Comparison of ENCODE assay signal across 13 cellular contexts in the genomic region with DNA sequence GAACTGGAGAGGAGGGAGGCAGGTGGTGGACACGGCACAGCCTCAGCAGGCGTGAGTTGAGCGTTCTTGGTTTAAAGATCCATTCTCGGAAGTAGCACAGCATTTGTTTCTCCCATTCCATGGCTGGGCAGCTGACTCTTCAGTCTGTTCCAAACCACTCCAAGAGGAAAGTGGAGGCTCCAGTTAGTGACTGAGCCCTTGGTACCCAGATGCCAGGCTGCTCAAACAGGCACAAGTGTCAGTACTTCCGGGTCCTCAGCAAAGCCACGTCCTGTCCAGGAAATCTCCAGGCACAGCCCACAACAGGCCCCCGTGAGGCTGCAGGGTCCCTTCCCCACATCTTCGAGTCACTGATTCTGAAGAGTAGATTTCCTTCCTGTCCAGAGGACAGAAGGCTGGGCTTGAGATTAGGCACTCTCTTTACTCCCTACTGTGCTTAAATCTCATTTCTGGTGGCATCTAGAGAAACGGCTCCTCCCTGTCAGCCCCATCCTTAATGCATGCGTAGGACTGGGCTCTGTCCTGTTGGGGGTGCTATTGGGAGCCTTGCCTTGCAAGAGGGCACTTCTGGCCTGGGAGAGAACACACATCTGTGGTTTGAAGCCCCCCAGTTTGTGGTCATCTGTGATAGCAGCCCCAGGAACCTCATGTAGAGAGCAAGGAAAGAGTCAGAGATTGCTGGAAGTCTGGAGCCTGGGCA. TPM values are rescaled to one million over a fixed set of nuclear protein-coding genes. Genes with fewer than 3 reads are reported as not detected.
A peak's percentile ranks its signal among the peaks of the same experiment; 100 is the strongest.
DNase-seq lines count a peak whose midpoint lies in the region; ATAC-seq and TF ChIP-seq lines count a peak whose summit lies in the region.
"Had no signal": no experiment of that assay in that cellular context is flagged by ENCODE, and none has a peak within 500 bp of the region (broad histone marks: within the 10 kb centered on the region; RNA-seq: fewer than 3 reads in every experiment).

No MANE protein-coding gene starts in this region.

- H3K4me1 Mint-ChIP-seq in activated CD8-positive, alpha-beta memory T cell treated with anti-CD3 and anti-CD28 coated beads, Interleukin-2, amount 10 ng/mL, durations not matched to agents 7 days and 5 days: peaks cover 12% of the 10 kb centered on the region
- peaks cover 6% of the 10 kb centered on the region for H3K4me1 Mint-ChIP-seq in stimulated activated effector memory CD8-positive, alpha-beta T cell treated with anti-CD3 and anti-CD28 coated beads, Interleukin-12 subunit alpha, Interleukin-12 subunit beta, amount 100 ng/mL, for 72 hours

- ATAC-seq in activated CD8-positive, alpha-beta memory T cell treated with anti-CD3 and anti-CD28 coated beads, Interleukin-2, amount 10 ng/mL, durations not matched to agents 7 days and 5 days: peak; percentile 36
- ATAC-seq in stimulated activated effector memory CD8-positive, alpha-beta T cell treated with anti-CD3 and anti-CD28 coated beads, Interleukin-12 subunit alpha, Interleukin-12 subunit beta, amount 100 ng/mL, for 72 hours: no peak
- ATAC-seq in HG03139 (IDR thresholded peaks at IDR 0.05; ENCODE audit: unreplicated experiment) (no peak), HG03439 (IDR thresholded peaks at IDR 0.05; ENCODE audit: unreplicated experiment) (no peak), GM21526 (IDR thresholded peaks at IDR 0.05; ENCODE audit: low FRiP score, unreplicated experiment) (no peak)

- CTCF ChIA-PET in activated CD8-positive, alpha-beta memory T cell treated with anti-CD3 and anti-CD28 coated beads, Interleukin-2, amount 10 ng/mL, durations not matched to agents 7 days and 5 days (lab: Charles Lee): no interaction called here

- TF ChIP-seq CTCF in choroid plexus epithelial cell (conservative IDR thresholded peaks at IDR 0.05; ENCODE audit: low read depth, low read length): peak; percentile 49

- H3K36me3 Mint-ChIP-seq in activated CD8-positive, alpha-beta memory T cell treated with anti-CD3 and anti-CD28 coated beads, Interleukin-2, amount 10 ng/mL, durations not matched to agents 7 days and 5 days: no peaks in the 10 kb centered on the region
- H3K36me3 Mint-ChIP-seq in stimulated activated effector memory CD8-positive, alpha-beta T cell treated with anti-CD3 and anti-CD28 coated beads, Interleukin-12 subunit alpha, Interleukin-12 subunit beta, amount 100 ng/mL, for 72 hours: peaks cover 13% of the 10 kb centered on the region

- no peak overlapping the region for H3K4me3 ChIP-seq in choroid plexus epithelial cell (ENCODE audit: low read depth, low read length)
- H3K4me3 ChIP-seq: MG63 had no signal

- H3K9me3 Mint-ChIP-seq in activated CD8-positive, alpha-beta memory T cell treated with anti-CD3 and anti-CD28 coated beads, Interleukin-2, amount 10 ng/mL, durations not matched to agents 7 days and 5 days (ENCODE audit: low read depth): no peaks in the 10 kb centered on the region
- no peaks in the 10 kb centered on the region for H3K9me3 Mint-ChIP-seq in stimulated activated effector memory CD8-positive, alpha-beta T cell treated with anti-CD3 and anti-CD28 coated beads, Interleukin-12 subunit alpha, Interleukin-12 subunit beta, amount 100 ng/mL, for 72 hours
- H3K9me3 Mint-ChIP-seq: activated naive CD4-positive, alpha-beta T cell treated with anti-CD3 and anti-CD28 coated beads for 36 hours; stimulated activated naive CD8-positive, alpha-beta T cell treated with anti-CD3 and anti-CD28 coated beads, Interleukin-15, Interleukin-2, amounts not matched to agents 100 ng/mL and 50 ng/mL, for 24 hours had no signal

- no peaks in the 10 kb centered on the region for H3K27me3 Mint-ChIP-seq in activated CD8-positive, alpha-beta memory T cell treated with anti-CD3 and anti-CD28 coated beads, Interleukin-2, amount 10 ng/mL, durations not matched to agents 7 days and 5 days
- H3K27me3 Mint-ChIP-seq: stimulated activated naive CD8-positive, alpha-beta T cell treated with anti-CD3 and anti-CD28 coated beads, Interleukin-15, Interleukin-2, amounts not matched to agents 100 ng/mL and 50 ng/mL, for 24 hours had no signal

- H3K27ac Mint-ChIP-seq in activated CD8-positive, alpha-beta memory T cell treated with anti-CD3 and anti-CD28 coated beads, Interleukin-2, amount 10 ng/mL, durations not matched to agents 7 days and 5 days: no peak overlapping the region
- H3K27ac Mint-ChIP-seq in stimulated activated effector memory CD8-positive, alpha-beta T cell treated with anti-CD3 and anti-CD28 coated beads, Interleukin-12 subunit alpha, Interleukin-12 subunit beta, amount 100 ng/mL, for 72 hours: peak overlapping the region; percentile 9
- H3K27ac Mint-ChIP-seq: activated naive CD4-positive, alpha-beta T cell treated with anti-CD3 and anti-CD28 coated beads for 36 hours; stimulated activated naive CD8-positive, alpha-beta T cell treated with anti-CD3 and anti-CD28 coated beads, Interleukin-15, Interleukin-2, amounts not matched to agents 100 ng/mL and 50 ng/mL, for 24 hours had no signal

- no peak overlapping the region for H3K4me3 Mint-ChIP-seq in activated CD8-positive, alpha-beta memory T cell treated with anti-CD3 and anti-CD28 coated beads, Interleukin-2, amount 10 ng/mL, durations not matched to agents 7 days and 5 days
- no peak overlapping the region for H3K4me3 Mint-ChIP-seq in stimulated activated effector memory CD8-positive, alpha-beta T cell treated with anti-CD3 and anti-CD28 coated beads, Interleukin-12 subunit alpha, Interleukin-12 subunit beta, amount 100 ng/mL, for 72 hours
- H3K4me3 Mint-ChIP-seq: activated naive CD4-positive, alpha-beta T cell treated with anti-CD3 and anti-CD28 coated beads for 36 hours; stimulated activated naive CD8-positive, alpha-beta T cell treated with anti-CD3 and anti-CD28 coated beads, Interleukin-15, Interleukin-2, amounts not matched to agents 100 ng/mL and 50 ng/mL, for 24 hours had no signal

- no peak for DNase-seq in activated CD8-positive, alpha-beta memory T cell treated with anti-CD3 and anti-CD28 coated beads, Interleukin-2, amount 10 ng/mL, durations not matched to agents 7 days and 5 days
- no peak for DNase-seq in activated CD8-positive, alpha-beta memory T cell treated with anti-CD3 and anti-CD28 coated beads, Interleukin-2, amount 50 U/mL, for 48 hours
- DNase-seq in NAMALWA (ENCODE audit: low spot score) (peak; percentile 44), choroid plexus epithelial cell (ENCODE audit: low read depth) (peak; percentile 13)
- DNase-seq in stimulated activated effector memory CD8-positive, alpha-beta T cell treated with anti-CD3 and anti-CD28 coated beads, Interleukin-12 subunit alpha, Interleukin-12 subunit beta, amount 100 ng/mL, for 72 hours (ENCODE audit: low spot score in 2 of 2): no peak
- DNase-seq: activated CD4-positive, CD25-positive, alpha-beta regulatory T cell; activated naive CD4-positive, alpha-beta T cell treated with anti-CD3 and anti-CD28 coated beads for 36 hours; effector CD4-positive, alpha-beta T cell; MG63 had no signal

RNA-seq across cellular contexts. Expression of gene NAT9, which starts 39.7 kb away (rescaled TPM):
- total RNA-seq in activated CD8-positive, alpha-beta memory T cell treated with anti-CD3 and anti-CD28 coated beads, Interleukin-2, amount 10 ng/mL, durations not matched to agents 7 days and 5 days: 10 to 100 TPM; 34.1 to 34.5 TPM

RNA-seq across cellular contexts. Expression of gene GRIN2C, which starts 43.9 kb away (rescaled TPM):
- under 1 TPM; 0.07 to 0.09 TPM for total RNA-seq in activated CD8-positive, alpha-beta memory T cell treated with anti-CD3 and anti-CD28 coated beads, Interleukin-2, amount 10 ng/mL, durations not matched to agents 7 days and 5 days

RNA-seq across cellular contexts. Expression of gene FDXR, which starts 57.0 kb away (rescaled TPM):
- total RNA-seq in activated CD8-positive, alpha-beta memory T cell treated with anti-CD3 and anti-CD28 coated beads, Interleukin-2, amount 10 ng/mL, durations not matched to agents 7 days and 5 days: 10 to 100 TPM; 38.2 to 39.4 TPM

Comparison
In these comparisons a context has a peak if more than half of its experiments do, and no peak if none do; other contexts are left out.
1. DNase-seq: peak in NAMALWA (single experiment) and choroid plexus epithelial cell (single experiment); none in activated CD8-positive, alpha-beta memory T cell treated with anti-CD3 and anti-CD28 coated beads, Interleukin-2, amount 10 ng/mL, durations not matched to agents 7 days and 5 days (single experiment), activated CD8-positive, alpha-beta memory T cell treated with anti-CD3 and anti-CD28 coated beads, Interleukin-2, amount 50 U/mL, for 48 hours (single experiment) and stimulated activated effector memory CD8-positive, alpha-beta T cell treated with anti-CD3 and anti-CD28 coated beads, Interleukin-12 subunit alpha, Interleukin-12 subunit beta, amount 100 ng/mL, for 72 hours (0 of 2).